Comparison of ENCODE assay signal across 1 cellular context in the genomic region with DNA sequence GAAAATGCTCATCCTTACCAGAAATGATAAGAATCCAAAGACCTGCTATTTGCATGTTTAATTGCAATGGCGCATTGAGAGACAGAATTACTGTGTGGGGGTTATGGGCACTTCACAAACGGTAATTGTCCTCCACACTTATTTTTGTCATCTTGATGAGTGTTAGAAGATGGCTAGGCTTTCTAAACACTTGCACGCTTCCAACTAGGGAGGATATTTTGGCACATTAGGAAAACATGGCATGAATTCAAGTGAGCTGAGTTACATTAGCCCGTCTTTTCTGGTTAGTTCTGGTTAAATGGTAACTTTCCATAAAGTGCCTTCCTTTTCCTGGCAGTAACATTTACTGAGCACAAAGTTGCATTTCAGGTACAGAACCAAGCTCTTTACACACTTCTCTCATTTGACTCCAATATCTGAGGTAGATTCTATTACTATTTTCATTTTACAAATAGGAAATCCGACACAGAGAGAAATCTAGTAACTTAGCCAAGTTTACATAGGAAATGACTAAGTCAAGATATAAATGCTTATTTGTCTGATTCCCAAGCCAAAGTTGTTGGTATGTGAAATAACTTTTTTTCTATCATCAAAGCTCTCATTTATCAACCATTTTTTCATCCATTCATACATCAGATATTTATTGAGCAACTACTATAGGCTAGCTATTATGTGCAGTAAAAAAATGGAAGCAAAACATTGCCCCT.
TF ChIP-seq lines count a peak whose summit lies in the region.

No MANE protein-coding gene starts in this region.

TF ChIP-seq in GM23338, 12 proteins besides CTCF, POLR2A, EP300 and RAD21 (continued from another document):
- TF ChIP-seq, protein P1, sequence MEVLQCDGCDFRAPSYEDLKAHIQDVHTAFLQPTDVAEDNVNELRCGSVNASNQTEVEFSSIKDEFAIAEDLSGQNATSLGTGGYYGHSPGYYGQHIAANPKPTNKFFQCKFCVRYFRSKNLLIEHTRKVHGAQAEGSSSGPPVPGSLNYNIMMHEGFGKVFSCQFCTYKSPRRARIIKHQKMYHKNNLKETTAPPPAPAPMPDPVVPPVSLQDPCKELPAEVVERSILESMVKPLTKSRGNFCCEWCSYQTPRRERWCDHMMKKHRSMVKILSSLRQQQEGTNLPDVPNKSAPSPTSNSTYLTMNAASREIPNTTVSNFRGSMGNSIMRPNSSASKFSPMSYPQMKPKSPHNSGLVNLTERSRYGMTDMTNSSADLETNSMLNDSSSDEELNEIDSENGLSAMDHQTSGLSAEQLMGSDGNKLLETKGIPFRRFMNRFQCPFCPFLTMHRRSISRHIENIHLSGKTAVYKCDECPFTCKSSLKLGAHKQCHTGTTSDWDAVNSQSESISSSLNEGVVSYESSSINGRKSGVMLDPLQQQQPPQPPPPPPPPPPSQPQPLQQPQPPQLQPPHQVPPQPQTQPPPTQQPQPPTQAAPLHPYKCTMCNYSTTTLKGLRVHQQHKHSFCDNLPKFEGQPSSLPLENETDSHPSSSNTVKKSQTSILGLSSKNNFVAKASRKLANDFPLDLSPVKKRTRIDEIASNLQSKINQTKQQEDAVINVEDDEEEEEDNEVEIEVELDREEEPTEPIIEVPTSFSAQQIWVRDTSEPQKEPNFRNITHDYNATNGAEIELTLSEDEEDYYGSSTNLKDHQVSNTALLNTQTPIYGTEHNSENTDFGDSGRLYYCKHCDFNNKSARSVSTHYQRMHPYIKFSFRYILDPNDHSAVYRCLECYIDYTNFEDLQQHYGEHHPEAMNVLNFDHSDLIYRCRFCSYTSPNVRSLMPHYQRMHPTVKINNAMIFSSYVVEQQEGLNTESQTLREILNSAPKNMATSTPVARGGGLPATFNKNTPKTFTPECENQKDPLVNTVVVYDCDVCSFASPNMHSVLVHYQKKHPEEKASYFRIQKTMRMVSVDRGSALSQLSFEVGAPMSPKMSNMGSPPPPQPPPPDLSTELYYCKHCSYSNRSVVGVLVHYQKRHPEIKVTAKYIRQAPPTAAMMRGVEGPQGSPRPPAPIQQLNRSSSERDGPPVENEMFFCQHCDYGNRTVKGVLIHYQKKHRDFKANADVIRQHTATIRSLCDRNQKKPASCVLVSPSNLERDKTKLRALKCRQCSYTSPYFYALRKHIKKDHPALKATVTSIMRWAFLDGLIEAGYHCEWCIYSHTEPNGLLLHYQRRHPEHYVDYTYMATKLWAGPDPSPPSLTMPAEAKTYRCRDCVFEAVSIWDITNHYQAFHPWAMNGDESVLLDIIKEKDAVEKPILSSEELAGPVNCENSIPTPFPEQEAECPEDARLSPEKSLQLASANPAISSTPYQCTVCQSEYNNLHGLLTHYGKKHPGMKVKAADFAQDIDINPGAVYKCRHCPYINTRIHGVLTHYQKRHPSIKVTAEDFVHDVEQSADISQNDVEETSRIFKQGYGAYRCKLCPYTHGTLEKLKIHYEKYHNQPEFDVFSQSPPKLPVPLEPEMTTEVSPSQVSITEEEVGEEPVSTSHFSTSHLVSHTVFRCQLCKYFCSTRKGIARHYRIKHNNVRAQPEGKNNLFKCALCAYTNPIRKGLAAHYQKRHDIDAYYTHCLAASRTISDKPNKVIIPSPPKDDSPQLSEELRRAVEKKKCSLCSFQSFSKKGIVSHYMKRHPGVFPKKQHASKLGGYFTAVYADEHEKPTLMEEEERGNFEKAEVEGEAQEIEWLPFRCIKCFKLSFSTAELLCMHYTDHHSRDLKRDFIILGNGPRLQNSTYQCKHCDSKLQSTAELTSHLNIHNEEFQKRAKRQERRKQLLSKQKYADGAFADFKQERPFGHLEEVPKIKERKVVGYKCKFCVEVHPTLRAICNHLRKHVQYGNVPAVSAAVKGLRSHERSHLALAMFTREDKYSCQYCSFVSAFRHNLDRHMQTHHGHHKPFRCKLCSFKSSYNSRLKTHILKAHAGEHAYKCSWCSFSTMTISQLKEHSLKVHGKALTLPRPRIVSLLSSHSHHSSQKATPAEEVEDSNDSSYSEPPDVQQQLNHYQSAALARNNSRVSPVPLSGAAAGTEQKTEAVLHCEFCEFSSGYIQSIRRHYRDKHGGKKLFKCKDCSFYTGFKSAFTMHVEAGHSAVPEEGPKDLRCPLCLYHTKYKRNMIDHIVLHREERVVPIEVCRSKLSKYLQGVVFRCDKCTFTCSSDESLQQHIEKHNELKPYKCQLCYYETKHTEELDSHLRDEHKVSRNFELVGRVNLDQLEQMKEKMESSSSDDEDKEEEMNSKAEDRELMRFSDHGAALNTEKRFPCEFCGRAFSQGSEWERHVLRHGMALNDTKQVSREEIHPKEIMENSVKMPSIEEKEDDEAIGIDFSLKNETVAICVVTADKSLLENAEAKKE (CRISPR knock-in tag; IDR thresholded peaks at IDR 0.05) = no peak
- TF ChIP-seq JUNB (IDR thresholded peaks at IDR 0.05; ENCODE audit: unreplicated experiment) = no peak
- TF ChIP-seq NANOG (IDR thresholded peaks at IDR 0.05; ENCODE audit: borderline replicate concordance) = no peak
- no peak for TF ChIP-seq CREB1 (CRISPR knock-in tag; IDR thresholded peaks at IDR 0.05; ENCODE audit: low read depth)
- TF ChIP-seq, protein P2, sequence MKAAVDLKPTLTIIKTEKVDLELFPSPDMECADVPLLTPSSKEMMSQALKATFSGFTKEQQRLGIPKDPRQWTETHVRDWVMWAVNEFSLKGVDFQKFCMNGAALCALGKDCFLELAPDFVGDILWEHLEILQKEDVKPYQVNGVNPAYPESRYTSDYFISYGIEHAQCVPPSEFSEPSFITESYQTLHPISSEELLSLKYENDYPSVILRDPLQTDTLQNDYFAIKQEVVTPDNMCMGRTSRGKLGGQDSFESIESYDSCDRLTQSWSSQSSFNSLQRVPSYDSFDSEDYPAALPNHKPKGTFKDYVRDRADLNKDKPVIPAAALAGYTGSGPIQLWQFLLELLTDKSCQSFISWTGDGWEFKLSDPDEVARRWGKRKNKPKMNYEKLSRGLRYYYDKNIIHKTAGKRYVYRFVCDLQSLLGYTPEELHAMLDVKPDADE (IDR thresholded peaks at IDR 0.05) = no peak
- no peak for TF ChIP-seq ZNF114 (CRISPR knock-in tag; IDR thresholded peaks at IDR 0.05)
- TF ChIP-seq, protein P3, sequence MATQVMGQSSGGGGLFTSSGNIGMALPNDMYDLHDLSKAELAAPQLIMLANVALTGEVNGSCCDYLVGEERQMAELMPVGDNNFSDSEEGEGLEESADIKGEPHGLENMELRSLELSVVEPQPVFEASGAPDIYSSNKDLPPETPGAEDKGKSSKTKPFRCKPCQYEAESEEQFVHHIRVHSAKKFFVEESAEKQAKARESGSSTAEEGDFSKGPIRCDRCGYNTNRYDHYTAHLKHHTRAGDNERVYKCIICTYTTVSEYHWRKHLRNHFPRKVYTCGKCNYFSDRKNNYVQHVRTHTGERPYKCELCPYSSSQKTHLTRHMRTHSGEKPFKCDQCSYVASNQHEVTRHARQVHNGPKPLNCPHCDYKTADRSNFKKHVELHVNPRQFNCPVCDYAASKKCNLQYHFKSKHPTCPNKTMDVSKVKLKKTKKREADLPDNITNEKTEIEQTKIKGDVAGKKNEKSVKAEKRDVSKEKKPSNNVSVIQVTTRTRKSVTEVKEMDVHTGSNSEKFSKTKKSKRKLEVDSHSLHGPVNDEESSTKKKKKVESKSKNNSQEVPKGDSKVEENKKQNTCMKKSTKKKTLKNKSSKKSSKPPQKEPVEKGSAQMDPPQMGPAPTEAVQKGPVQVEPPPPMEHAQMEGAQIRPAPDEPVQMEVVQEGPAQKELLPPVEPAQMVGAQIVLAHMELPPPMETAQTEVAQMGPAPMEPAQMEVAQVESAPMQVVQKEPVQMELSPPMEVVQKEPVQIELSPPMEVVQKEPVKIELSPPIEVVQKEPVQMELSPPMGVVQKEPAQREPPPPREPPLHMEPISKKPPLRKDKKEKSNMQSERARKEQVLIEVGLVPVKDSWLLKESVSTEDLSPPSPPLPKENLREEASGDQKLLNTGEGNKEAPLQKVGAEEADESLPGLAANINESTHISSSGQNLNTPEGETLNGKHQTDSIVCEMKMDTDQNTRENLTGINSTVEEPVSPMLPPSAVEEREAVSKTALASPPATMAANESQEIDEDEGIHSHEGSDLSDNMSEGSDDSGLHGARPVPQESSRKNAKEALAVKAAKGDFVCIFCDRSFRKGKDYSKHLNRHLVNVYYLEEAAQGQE (IDR thresholded peaks at IDR 0.05; ENCODE audit: unreplicated experiment) = no peak
- no peak for TF ChIP-seq STAT1 (IDR thresholded peaks at IDR 0.05; ENCODE audit: unreplicated experiment)
- no peak for TF ChIP-seq POLR2AphosphoS5 (IDR thresholded peaks at IDR 0.05; ENCODE audit: low read depth)
